In the genomic region with DNA sequence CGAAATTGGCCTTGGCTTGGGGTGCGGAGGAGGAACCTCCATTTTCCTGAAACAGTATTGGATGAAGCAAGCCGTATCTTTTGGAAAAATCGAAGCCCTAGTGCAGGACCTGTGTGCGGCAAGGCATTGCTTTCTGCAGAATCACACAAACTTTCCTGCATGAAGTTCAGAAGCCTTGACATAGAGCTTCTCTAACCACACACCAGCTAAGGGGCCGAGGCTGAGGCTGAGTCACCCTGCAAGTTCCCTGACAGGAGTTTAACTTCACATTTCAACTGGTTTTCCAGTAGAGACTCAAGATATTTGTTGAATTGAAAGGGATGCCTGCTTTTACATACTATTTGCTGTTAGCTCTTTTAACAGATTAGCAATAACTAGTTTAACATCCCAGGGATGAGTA, we compare ENCODE assay signal across 10 cellular contexts.
A peak's percentile ranks its signal among the peaks of the same experiment; 100 is the strongest.
DNase-seq lines count a peak whose midpoint lies in the region; ATAC-seq lines count a peak whose summit lies in the region.
"Had no signal": no experiment of that assay in that cellular context is flagged by ENCODE, and none has a peak within 500 bp of the region (broad histone marks: within the 10 kb centered on the region; RNA-seq: fewer than 3 reads in every experiment).

No MANE protein-coding gene starts in this region.

- no peak overlapping the region for H3K4me3 ChIP-seq in H7 (ENCODE audit: insufficient read depth, low read depth, low read length)

- H3K27ac Mint-ChIP-seq in T-helper 1 cell treated with Interleukin-12 subunit alpha and Interleukin-12 subunit beta and Interleukin-4 antibody, amounts not matched to agents 30 μg/mL and 1 μg/mL, for 36 hours: peak overlapping the region; percentile 92
- H3K27ac Mint-ChIP-seq in activated T-cell treated with anti-CD3 and anti-CD28 coated beads, Interleukin-2, amount 50 U/mL, for 72 hours: peak overlapping the region; percentile 93

- peaks cover 27% of the 10 kb centered on the region for H3K36me3 Mint-ChIP-seq in T-helper 1 cell treated with Interleukin-12 subunit alpha and Interleukin-12 subunit beta and Interleukin-4 antibody, amounts not matched to agents 30 μg/mL and 1 μg/mL, for 36 hours (ENCODE audit: low read depth)
- peaks cover 5 to 14% of the 10 kb centered on the region in 2 donors for H3K36me3 Mint-ChIP-seq in activated T-cell treated with anti-CD3 and anti-CD28 coated beads, Interleukin-2, amount 50 U/mL, for 72 hours (ENCODE audit: insufficient read depth in 2 of 2)

- no peaks in the 10 kb centered on the region for H3K27me3 Mint-ChIP-seq in T-helper 1 cell treated with Interleukin-12 subunit alpha and Interleukin-12 subunit beta and Interleukin-4 antibody, amounts not matched to agents 30 μg/mL and 1 μg/mL, for 36 hours (ENCODE audit: low read depth)
- no peaks in the 10 kb centered on the region for H3K27me3 Mint-ChIP-seq in activated T-cell treated with anti-CD3 and anti-CD28 coated beads, Interleukin-2, amount 50 U/mL, for 72 hours (ENCODE audit: low read depth)
- H3K27me3 Mint-ChIP-seq: naive B cell had no signal

- no peaks in the 10 kb centered on the region for H3K27me3 ChIP-seq in H7 (ENCODE audit: control insufficient read depth, insufficient read depth, low read length)

- H3K9me3 Mint-ChIP-seq in T-helper 1 cell treated with Interleukin-12 subunit alpha and Interleukin-12 subunit beta and Interleukin-4 antibody, amounts not matched to agents 30 μg/mL and 1 μg/mL, for 36 hours: peaks cover 3% of the 10 kb centered on the region
- H3K9me3 Mint-ChIP-seq in activated T-cell treated with anti-CD3 and anti-CD28 coated beads, Interleukin-2, amount 50 U/mL, for 72 hours: no peaks in the 10 kb centered on the region
- H3K9me3 Mint-ChIP-seq: naive B cell had no signal

- peak; percentile 53 to 61 for DNase-seq in activated T-cell treated with anti-CD3 and anti-CD28 coated beads, Interleukin-2, amount 50 U/mL, for 72 hours
- DNase-seq in iris pigment epithelial cell (ENCODE audit: low read depth): peak; percentile 84
- peak; percentile 63 for DNase-seq in stimulated activated CD8-positive, alpha-beta memory T cell treated with anti-CD3 and anti-CD28 coated beads, Interleukin-4, amount 100 ng/mL, for 48 hours
- DNase-seq in H7: no peak
- no peak for DNase-seq in NCI-H2171 treated with DMSO at 0.1 percent for 48 hours (lab: John Stamatoyannopoulos, UW)
- DNase-seq in left colon: no peak
- DNase-seq: naive B cell, NCI-H1436 treated with DMSO at 0.1 percent for 48 hours had no signal

- peak; percentile 83 to 88 for ATAC-seq in activated T-cell treated with anti-CD3 and anti-CD28 coated beads, Interleukin-2, amount 50 U/mL, for 72 hours (replicated peaks in 1 of 2)
- ATAC-seq in HG03571 (IDR thresholded peaks at IDR 0.05; ENCODE audit: unreplicated experiment) (no peak), left colon (no peak)

- no peaks in the 10 kb centered on the region; the same call in 1 of the 2 replicates for H3K36me3 ChIP-seq in H7 (replicated peaks; ENCODE audit: control insufficient read depth, insufficient read depth, low read length)

- H3K4me3 Mint-ChIP-seq in T-helper 1 cell treated with Interleukin-12 subunit alpha and Interleukin-12 subunit beta and Interleukin-4 antibody, amounts not matched to agents 30 μg/mL and 1 μg/mL, for 36 hours: peak overlapping the region; percentile 79
- H3K4me3 Mint-ChIP-seq in activated T-cell treated with anti-CD3 and anti-CD28 coated beads, Interleukin-2, amount 50 U/mL, for 72 hours: peak overlapping the region; percentile 86 to 92

- intact Hi-C loops in left colon (cut with DNase I, micrococcal nuclease): no loop called here

- H3K4me1 Mint-ChIP-seq in T-helper 1 cell treated with Interleukin-12 subunit alpha and Interleukin-12 subunit beta and Interleukin-4 antibody, amounts not matched to agents 30 μg/mL and 1 μg/mL, for 36 hours (ENCODE audit: low read depth): peaks cover 39% of the 10 kb centered on the region
- peaks cover 46% of the 10 kb centered on the region for H3K4me1 Mint-ChIP-seq in activated T-cell treated with anti-CD3 and anti-CD28 coated beads, Interleukin-2, amount 50 U/mL, for 72 hours (ENCODE audit: low read depth)

Comparison
In these comparisons a context has a peak if more than half of its experiments do, and no peak if none do; other contexts are left out.
1. ATAC-seq: peak in activated T-cell treated with anti-CD3 and anti-CD28 coated beads, Interleukin-2, amount 50 U/mL, for 72 hours (2 of 2); none in HG03571 (single experiment) and left colon (single experiment).
2. DNase-seq: peak in activated T-cell treated with anti-CD3 and anti-CD28 coated beads, Interleukin-2, amount 50 U/mL, for 72 hours (2 of 2), iris pigment epithelial cell (single experiment) and stimulated activated CD8-positive, alpha-beta memory T cell treated with anti-CD3 and anti-CD28 coated beads, Interleukin-4, amount 100 ng/mL, for 48 hours (single experiment); none in H7 (single experiment), NCI-H2171 treated with DMSO at 0.1 percent for 48 hours (single experiment) and left colon (0 of 2).